1 cellular context compared by ENCODE assay signal in the genomic region with DNA sequence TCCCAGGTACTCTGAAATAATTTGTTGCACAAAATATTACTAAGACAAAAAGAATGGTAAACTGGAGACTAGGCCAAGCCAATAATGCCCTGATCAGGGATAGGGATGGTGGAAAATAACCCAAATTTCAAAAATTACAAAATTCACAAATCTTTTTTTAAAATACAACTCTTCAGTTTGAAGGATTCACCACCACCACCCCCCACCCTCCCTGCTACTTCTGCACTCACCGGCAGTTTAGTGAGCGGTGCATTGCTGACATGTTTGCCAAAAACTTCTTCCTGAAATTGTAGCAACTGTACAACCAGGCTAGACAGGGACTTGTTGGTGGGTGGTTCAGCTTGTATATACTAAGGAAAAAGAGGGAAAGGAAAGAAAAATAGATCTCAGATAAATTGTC.
TF ChIP-seq lines count a peak whose summit lies in the region.

No MANE protein-coding gene starts in this region.

TF ChIP-seq in neural cell, 6 proteins besides CTCF, POLR2A, EP300 and RAD21:
- TF ChIP-seq SMC3 (conservative IDR thresholded peaks at IDR 0.05; ENCODE audit: poor library complexity) (no peak), POLR2AphosphoS5 (IDR thresholded peaks at IDR 0.05) (no peak), EZH2 (IDR thresholded peaks at IDR 0.05; ENCODE audit: borderline replicate concordance, insufficient read depth, low read length, poor library complexity, severe bottlenecking) (no peak), TAF1 (IDR thresholded peaks at IDR 0.05; ENCODE audit: low read depth) (no peak)
- TF ChIP-seq, protein P1, sequence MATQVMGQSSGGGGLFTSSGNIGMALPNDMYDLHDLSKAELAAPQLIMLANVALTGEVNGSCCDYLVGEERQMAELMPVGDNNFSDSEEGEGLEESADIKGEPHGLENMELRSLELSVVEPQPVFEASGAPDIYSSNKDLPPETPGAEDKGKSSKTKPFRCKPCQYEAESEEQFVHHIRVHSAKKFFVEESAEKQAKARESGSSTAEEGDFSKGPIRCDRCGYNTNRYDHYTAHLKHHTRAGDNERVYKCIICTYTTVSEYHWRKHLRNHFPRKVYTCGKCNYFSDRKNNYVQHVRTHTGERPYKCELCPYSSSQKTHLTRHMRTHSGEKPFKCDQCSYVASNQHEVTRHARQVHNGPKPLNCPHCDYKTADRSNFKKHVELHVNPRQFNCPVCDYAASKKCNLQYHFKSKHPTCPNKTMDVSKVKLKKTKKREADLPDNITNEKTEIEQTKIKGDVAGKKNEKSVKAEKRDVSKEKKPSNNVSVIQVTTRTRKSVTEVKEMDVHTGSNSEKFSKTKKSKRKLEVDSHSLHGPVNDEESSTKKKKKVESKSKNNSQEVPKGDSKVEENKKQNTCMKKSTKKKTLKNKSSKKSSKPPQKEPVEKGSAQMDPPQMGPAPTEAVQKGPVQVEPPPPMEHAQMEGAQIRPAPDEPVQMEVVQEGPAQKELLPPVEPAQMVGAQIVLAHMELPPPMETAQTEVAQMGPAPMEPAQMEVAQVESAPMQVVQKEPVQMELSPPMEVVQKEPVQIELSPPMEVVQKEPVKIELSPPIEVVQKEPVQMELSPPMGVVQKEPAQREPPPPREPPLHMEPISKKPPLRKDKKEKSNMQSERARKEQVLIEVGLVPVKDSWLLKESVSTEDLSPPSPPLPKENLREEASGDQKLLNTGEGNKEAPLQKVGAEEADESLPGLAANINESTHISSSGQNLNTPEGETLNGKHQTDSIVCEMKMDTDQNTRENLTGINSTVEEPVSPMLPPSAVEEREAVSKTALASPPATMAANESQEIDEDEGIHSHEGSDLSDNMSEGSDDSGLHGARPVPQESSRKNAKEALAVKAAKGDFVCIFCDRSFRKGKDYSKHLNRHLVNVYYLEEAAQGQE (IDR thresholded peaks at IDR 0.05; ENCODE audit: borderline replicate concordance) = no peak
